ENCODE assay signal across 18 cellular contexts in the genomic region with DNA sequence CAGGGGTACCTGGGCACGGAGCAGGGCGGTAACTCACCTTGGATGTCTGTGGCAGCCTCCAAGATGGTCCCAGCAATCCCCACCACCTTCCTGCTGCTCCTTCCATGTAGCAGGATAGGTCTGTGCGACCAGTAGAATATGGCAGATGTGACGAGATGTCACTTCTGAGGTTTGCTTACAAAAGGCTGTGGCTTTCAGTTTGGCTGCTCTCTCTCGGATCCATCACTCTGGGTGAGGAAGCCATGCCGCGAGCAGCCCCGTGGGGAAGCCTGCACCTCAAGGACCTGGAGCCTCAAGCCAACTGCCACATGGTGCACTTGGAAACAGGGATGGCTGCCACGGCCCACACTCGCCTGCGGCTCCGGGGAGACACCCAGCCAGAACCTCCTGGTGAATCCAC. TPM values are rescaled to one million over a fixed set of nuclear protein-coding genes. Genes with fewer than 3 reads are reported as not detected.
DNase-seq lines count a peak whose midpoint lies in the region; ATAC-seq, FAIRE-seq and TF ChIP-seq lines count a peak whose summit lies in the region.
"Had no signal": no experiment of that assay in that cellular context is flagged by ENCODE, and none has a peak within 500 bp of the region (broad histone marks: within the 10 kb centered on the region; RNA-seq: fewer than 3 reads in every experiment).

No MANE protein-coding gene starts in this region.

- H2BK15ac ChIP-seq in neuronal stem cell (ENCODE audit: low read length), result peak overlapping the region; percentile 20

- H3K4me1 Mint-ChIP-seq in stimulated activated naive CD8-positive, alpha-beta T cell treated with anti-CD3 and anti-CD28 coated beads, Interleukin-15, amount 100 ng/mL, for 72 hours, result peaks cover 9% of the 10 kb centered on the region
- H3K4me1 Mint-ChIP-seq in activated T-helper 1 cell treated with anti-CD3 and anti-CD28 coated beads, Interleukin-12 subunit alpha, Interleukin-12 subunit beta, Interleukin-2, Interleukin-4 antibody, amounts not matched to agents 30 ng/mL and 10 ng/mL and 1 ng/mL, durations not matched to agents 14 hours and 24 hours and 36 hours (ENCODE audit: low read depth), result no peaks in the 10 kb centered on the region
- no peaks in the 10 kb centered on the region for H3K4me1 Mint-ChIP-seq in stimulated activated memory B cell treated with anti-CD40 and anti-IgM and Interleukin-4, amounts not matched to agents 10 μg/mL and 1 μg/mL and 100 μg/mL, for 72 hours
- H3K4me1 Mint-ChIP-seq in activated CD8-positive, alpha-beta T cell treated with anti-CD3 and anti-CD28 coated beads for 36 hours (ENCODE audit: low read depth), result peaks cover 4% of the 10 kb centered on the region
- H3K4me1 Mint-ChIP-seq: IgD-negative memory B cell had no signal

- H3K18ac ChIP-seq in neuronal stem cell (ENCODE audit: low read length), result no peak overlapping the region

- no peak overlapping the region for H3K4me3 ChIP-seq in neuronal stem cell (ENCODE audit: low read length in 2 of 2)
- H3K4me3 ChIP-seq: GM23338 had no signal

- H2BK5ac ChIP-seq in neuronal stem cell (ENCODE audit: low read length), result no peak overlapping the region

- H3K4me2 ChIP-seq in neuronal stem cell (ENCODE audit: insufficient read depth, low read length, poor library complexity, severe bottlenecking), result no peak overlapping the region
- H3K4me2 ChIP-seq: GM23338 had no signal

- POLR2A ChIA-PET in activated CD8-positive, alpha-beta T cell treated with anti-CD3 and anti-CD28 coated beads for 36 hours (lab: Charles Lee), result no interaction called here

- no peak overlapping the region for H3K14ac ChIP-seq in neuronal stem cell (ENCODE audit: low read length)

- no peak overlapping the region for H2BK12ac ChIP-seq in neuronal stem cell (ENCODE audit: low read length)

- intact Hi-C loops in activated T-helper 1 cell treated with anti-CD3 and anti-CD28 coated beads, Interleukin-12 subunit alpha, Interleukin-12 subunit beta, Interleukin-2, Interleukin-4 antibody, amounts not matched to agents 30 ng/mL and 10 ng/mL and 1 ng/mL, durations not matched to agents 14 hours and 24 hours and 36 hours (cut with micrococcal nuclease), result no loop called here
- intact Hi-C loops in activated CD8-positive, alpha-beta T cell treated with anti-CD3 and anti-CD28 coated beads for 36 hours (cut with micrococcal nuclease), result no loop called here

- peak overlapping the region; percentile 25 for H2AK5ac ChIP-seq in neuronal stem cell (ENCODE audit: low read depth, low read length)

- peak overlapping the region; percentile 50 for H3K9ac ChIP-seq in neuronal stem cell (ENCODE audit: low read depth, low read length, poor library complexity)

- peaks cover 2% of the 10 kb centered on the region for H3K79me1 ChIP-seq in neuronal stem cell (ENCODE audit: low read depth, low read length)

- peaks cover 13 to 17% of the 10 kb centered on the region in 2 donors for H3K36me3 ChIP-seq in neuronal stem cell (replicated peaks in 1 of 2; ENCODE audit: control insufficient read depth in 2 of 2, insufficient read depth in 2 of 2, low read length in 2 of 2)

- no peak overlapping the region for H3K23ac ChIP-seq in neuronal stem cell (ENCODE audit: low read depth, low read length, poor library complexity)

- no peak overlapping the region for H4K91ac ChIP-seq in neuronal stem cell (ENCODE audit: low read depth, low read length, poor library complexity)

- H2BK120ac ChIP-seq in neuronal stem cell (ENCODE audit: low read depth, low read length), result no peak overlapping the region

- H3K4ac ChIP-seq in neuronal stem cell (ENCODE audit: low read length), result no peak overlapping the region

- TF ChIP-seq POLR2A in H54 (IDR thresholded peaks at IDR 0.05; ENCODE audit: low read depth, low read length), result no peak

- TF ChIP-seq CTCF in activated CD8-positive, alpha-beta T cell treated with anti-CD3 and anti-CD28 coated beads for 36 hours (IDR thresholded peaks at IDR 0.05), result no peak

- DNase-seq in stimulated activated naive CD8-positive, alpha-beta T cell treated with anti-CD3 and anti-CD28 coated beads, Interleukin-15, amount 100 ng/mL, for 72 hours, result no peak
- no peak for DNase-seq in stimulated activated naive CD8-positive, alpha-beta T cell treated with anti-CD3 and anti-CD28 coated beads, Interleukin-15, Interleukin-2, amounts not matched to agents 100 U/mL and 50 U/mL, for 24 hours
- no peak for DNase-seq in activated T-helper 1 cell treated with anti-CD3 and anti-CD28 coated beads, Interleukin-12 subunit alpha, Interleukin-12 subunit beta, Interleukin-2, Interleukin-4 antibody, amounts not matched to agents 30 ng/mL and 10 ng/mL and 1 ng/mL, durations not matched to agents 14 hours and 24 hours and 36 hours (ENCODE audit: low spot score)
- DNase-seq in neuronal stem cell (ENCODE audit: low spot score), result no peak
- DNase-seq in H54 (ENCODE audit: insufficient read length, low spot score), result no peak
- DNase-seq in activated CD8-positive, alpha-beta T cell treated with anti-CD3 and anti-CD28 coated beads for 36 hours, result no peak
- DNase-seq: 8988T; CD4-positive, CD25-positive, alpha-beta regulatory T cell; CD8-positive, alpha-beta memory T cell; COR-L47; GDM1; H9 had no signal

- peaks cover 46% of the 10 kb centered on the region for H3K27me3 Mint-ChIP-seq in stimulated activated naive CD8-positive, alpha-beta T cell treated with anti-CD3 and anti-CD28 coated beads, Interleukin-15, amount 100 ng/mL, for 72 hours
- H3K27me3 Mint-ChIP-seq in activated T-helper 1 cell treated with anti-CD3 and anti-CD28 coated beads, Interleukin-12 subunit alpha, Interleukin-12 subunit beta, Interleukin-2, Interleukin-4 antibody, amounts not matched to agents 30 ng/mL and 10 ng/mL and 1 ng/mL, durations not matched to agents 14 hours and 24 hours and 36 hours (ENCODE audit: insufficient read depth), result peaks cover 42% of the 10 kb centered on the region
- H3K27me3 Mint-ChIP-seq in stimulated activated memory B cell treated with anti-CD40 and anti-IgM and Interleukin-4, amounts not matched to agents 10 μg/mL and 1 μg/mL and 100 μg/mL, for 72 hours, result peaks cover 56% of the 10 kb centered on the region
- H3K27me3 Mint-ChIP-seq in activated CD8-positive, alpha-beta T cell treated with anti-CD3 and anti-CD28 coated beads for 36 hours, result peaks cover 31% of the 10 kb centered on the region

- H3K27ac ChIP-seq in neuronal stem cell (replicated peaks; ENCODE audit: low read length), result no peak overlapping the region

- CTCF ChIA-PET in activated CD8-positive, alpha-beta T cell treated with anti-CD3 and anti-CD28 coated beads for 36 hours (lab: Charles Lee), result interaction anchor here (1.2 to 1.9 kb wide), 5 partner anchors 17 to 56 kb away, joined by 3 to 5 read pairs (median 4); no protein-coding TSS in a partner anchor

- H3K4me1 ChIP-seq in neuronal stem cell (ENCODE audit: control insufficient read depth in 2 of 2, insufficient read depth in 1 of 2, low read depth in 1 of 2, low read length in 2 of 2), result peaks cover 3 to 4% of the 10 kb centered on the region in 2 donors

- H3K9me3 ChIP-seq in neuronal stem cell (replicated peaks in 1 of 2; ENCODE audit: control insufficient read depth in 2 of 2, insufficient read depth in 1 of 2, low read depth in 1 of 2, low read length in 2 of 2), result peaks cover 9 to 11% of the 10 kb centered on the region in 2 donors

- FAIRE-seq in H54 (lab: Jason Lieb, UNC), result no peak
- FAIRE-seq: GM12892, GM18507, HTR-8/SVneo had no signal

- ATAC-seq in stimulated activated naive CD8-positive, alpha-beta T cell treated with anti-CD3 and anti-CD28 coated beads, Interleukin-15, amount 100 ng/mL, for 72 hours, result peak; percentile 25
- ATAC-seq in stimulated activated naive CD8-positive, alpha-beta T cell treated with anti-CD3 and anti-CD28 coated beads, Interleukin-15, Interleukin-2, amounts not matched to agents 100 U/mL and 50 U/mL, for 24 hours, result no peak
- ATAC-seq in stimulated activated memory B cell treated with anti-CD40 and anti-IgM and Interleukin-4, amounts not matched to agents 10 μg/mL and 1 μg/mL and 100 μg/mL, for 72 hours, result no peak
- ATAC-seq in activated CD8-positive, alpha-beta T cell treated with anti-CD3 and anti-CD28 coated beads for 36 hours, result no peak
- ATAC-seq: GM23338 had no signal

- no peak overlapping the region for H2AFZ ChIP-seq in neuronal stem cell (ENCODE audit: low read length)
- H2AFZ ChIP-seq: GM23338 had no signal

- WGBS in neuronal stem cell (ENCODE audit: extremely low coverage in 2 of 2, insufficient read length in 2 of 2, insufficient replicate concordance in 1 of 2), 2 donors, result no CpG with 5 or more reads among the region's 12 CpGs

- no peak overlapping the region for H3K27ac Mint-ChIP-seq in stimulated activated naive CD8-positive, alpha-beta T cell treated with anti-CD3 and anti-CD28 coated beads, Interleukin-15, amount 100 ng/mL, for 72 hours
- no peak overlapping the region for H3K27ac Mint-ChIP-seq in activated T-helper 1 cell treated with anti-CD3 and anti-CD28 coated beads, Interleukin-12 subunit alpha, Interleukin-12 subunit beta, Interleukin-2, Interleukin-4 antibody, amounts not matched to agents 30 ng/mL and 10 ng/mL and 1 ng/mL, durations not matched to agents 14 hours and 24 hours and 36 hours
- no peak overlapping the region for H3K27ac Mint-ChIP-seq in stimulated activated memory B cell treated with anti-CD40 and anti-IgM and Interleukin-4, amounts not matched to agents 10 μg/mL and 1 μg/mL and 100 μg/mL, for 72 hours
- H3K27ac Mint-ChIP-seq in activated CD8-positive, alpha-beta T cell treated with anti-CD3 and anti-CD28 coated beads for 36 hours, result no peak overlapping the region
- H3K27ac Mint-ChIP-seq: CD8-positive, alpha-beta memory T cell; GM23338; H9; IgD-negative memory B cell had no signal

- no peak overlapping the region for H4K8ac ChIP-seq in neuronal stem cell (ENCODE audit: low read depth, low read length)

- H3K4me3 Mint-ChIP-seq in stimulated activated naive CD8-positive, alpha-beta T cell treated with anti-CD3 and anti-CD28 coated beads, Interleukin-15, amount 100 ng/mL, for 72 hours, result no peak overlapping the region
- H3K4me3 Mint-ChIP-seq in activated T-helper 1 cell treated with anti-CD3 and anti-CD28 coated beads, Interleukin-12 subunit alpha, Interleukin-12 subunit beta, Interleukin-2, Interleukin-4 antibody, amounts not matched to agents 30 ng/mL and 10 ng/mL and 1 ng/mL, durations not matched to agents 14 hours and 24 hours and 36 hours, result peak overlapping the region; percentile 19
- no peak overlapping the region for H3K4me3 Mint-ChIP-seq in stimulated activated memory B cell treated with anti-CD40 and anti-IgM and Interleukin-4, amounts not matched to agents 10 μg/mL and 1 μg/mL and 100 μg/mL, for 72 hours
- no peak overlapping the region for H3K4me3 Mint-ChIP-seq in activated CD8-positive, alpha-beta T cell treated with anti-CD3 and anti-CD28 coated beads for 36 hours
- H3K4me3 Mint-ChIP-seq: CD4-positive, CD25-positive, alpha-beta regulatory T cell; CD8-positive, alpha-beta memory T cell; GM23338; H9; IgD-negative memory B cell had no signal

- H3K36me3 Mint-ChIP-seq in activated T-helper 1 cell treated with anti-CD3 and anti-CD28 coated beads, Interleukin-12 subunit alpha, Interleukin-12 subunit beta, Interleukin-2, Interleukin-4 antibody, amounts not matched to agents 30 ng/mL and 10 ng/mL and 1 ng/mL, durations not matched to agents 14 hours and 24 hours and 36 hours (ENCODE audit: low read depth), result no peaks in the 10 kb centered on the region
- peaks cover 7% of the 10 kb centered on the region for H3K36me3 Mint-ChIP-seq in stimulated activated memory B cell treated with anti-CD40 and anti-IgM and Interleukin-4, amounts not matched to agents 10 μg/mL and 1 μg/mL and 100 μg/mL, for 72 hours
- peaks cover 1% of the 10 kb centered on the region for H3K36me3 Mint-ChIP-seq in activated CD8-positive, alpha-beta T cell treated with anti-CD3 and anti-CD28 coated beads for 36 hours (ENCODE audit: low read depth)

- peaks cover 5 to 7% of the 10 kb centered on the region in 2 donors for H3K9me3 Mint-ChIP-seq in stimulated activated naive CD8-positive, alpha-beta T cell treated with anti-CD3 and anti-CD28 coated beads, Interleukin-15, amount 100 ng/mL, for 72 hours
- H3K9me3 Mint-ChIP-seq in activated T-helper 1 cell treated with anti-CD3 and anti-CD28 coated beads, Interleukin-12 subunit alpha, Interleukin-12 subunit beta, Interleukin-2, Interleukin-4 antibody, amounts not matched to agents 30 ng/mL and 10 ng/mL and 1 ng/mL, durations not matched to agents 14 hours and 24 hours and 36 hours, result no peaks in the 10 kb centered on the region
- no peaks in the 10 kb centered on the region for H3K9me3 Mint-ChIP-seq in stimulated activated memory B cell treated with anti-CD40 and anti-IgM and Interleukin-4, amounts not matched to agents 10 μg/mL and 1 μg/mL and 100 μg/mL, for 72 hours
- peaks cover 4% of the 10 kb centered on the region for H3K9me3 Mint-ChIP-seq in activated CD8-positive, alpha-beta T cell treated with anti-CD3 and anti-CD28 coated beads for 36 hours

- H3K27me3 ChIP-seq in neuronal stem cell (ENCODE audit: control insufficient read depth in 3 of 3, insufficient read depth in 3 of 3, low read depth in 1 of 3, low read length in 3 of 3), result peaks cover 0 to 16% (median 6%) of the 10 kb centered on the region in 3 experiments

RNA-seq across cellular contexts. Expression of gene WFS1, which starts 37.6 kb away (rescaled TPM):
- 5.7 and 9.3 TPM in 2 replicates for total RNA-seq in activated T-helper 1 cell treated with anti-CD3 and anti-CD28 coated beads, Interleukin-12 subunit alpha, Interleukin-12 subunit beta, Interleukin-2, Interleukin-4 antibody, amounts not matched to agents 30 ng/mL and 10 ng/mL and 1 ng/mL, durations not matched to agents 14 hours and 24 hours and 36 hours
- polyA plus RNA-seq in neuronal stem cell (2013, experiment 1 of 2), result 16.3 TPM
- polyA plus RNA-seq in neuronal stem cell (2013, experiment 2 of 2), result 16.4 TPM
- 1 to 10 TPM; 1.8 to 2.8 TPM for total RNA-seq in activated CD8-positive, alpha-beta T cell treated with anti-CD3 and anti-CD28 coated beads for 36 hours
